In the genomic region with DNA sequence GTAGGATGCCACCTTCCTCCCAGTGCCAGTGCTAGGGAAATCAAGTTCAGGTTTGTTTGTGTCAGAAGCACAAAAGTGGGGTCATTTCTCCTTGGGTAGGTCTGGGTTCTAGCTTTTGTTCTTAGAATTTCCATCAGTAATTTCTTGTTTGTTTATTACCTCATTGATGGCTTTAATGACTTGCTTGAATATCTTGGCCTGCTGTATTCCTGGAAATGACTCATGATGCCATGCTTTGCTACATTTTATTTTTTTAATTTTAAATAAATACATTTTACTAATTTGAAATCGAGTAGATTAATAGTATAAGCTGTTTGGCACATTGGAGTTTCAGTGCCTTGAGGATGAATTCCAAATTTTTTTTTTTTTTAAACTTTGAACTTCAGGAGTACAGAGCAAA, we compare ENCODE assay signal across 16 cellular contexts.
"Had no signal": no experiment of that assay in that cellular context is flagged by ENCODE, and none has a peak within 500 bp of the region (broad histone marks: within the 10 kb centered on the region; RNA-seq: fewer than 3 reads in every experiment).

No MANE protein-coding gene starts in this region.

- H3K36me3 ChIP-seq: adrenal gland, gastrocnemius medialis, heart right ventricle, prostate gland, spleen, suprapubic skin, upper lobe of left lung had no signal

- DNase-seq: activated CD8-positive, alpha-beta memory T cell treated with anti-CD3 and anti-CD28 coated beads, Interleukin-2, amount 50 U/mL, for 48 hours; adrenal gland; effector CD4-positive, alpha-beta T cell; gastrocnemius medialis; heart right ventricle; occipital lobe; spleen; stimulated activated CD4-positive, alpha-beta T cell treated with anti-CD3 and anti-CD28 coated beads, Interleukin-1b, Interleukin-23, amount 100 ng/mL, for 48 hours; stimulated activated naive B cell treated with anti-CD40 and anti-IgM and Interleukin-4, amounts not matched to agents 10 μg/mL and 1 μg/mL and 100 μg/mL, for 72 hours had no signal

- H3K4me3 ChIP-seq: adrenal gland, gastrocnemius medialis, heart right ventricle, prostate gland, spleen, suprapubic skin, upper lobe of left lung had no signal

- H3K27me3 Mint-ChIP-seq: stimulated activated naive B cell treated with anti-CD40 and anti-IgM and Interleukin-4, amounts not matched to agents 10 μg/mL and 1 μg/mL and 100 μg/mL, for 72 hours had no signal

- H3K27ac Mint-ChIP-seq: nephron had no signal

- H3K27me3 ChIP-seq: adrenal gland, gastrocnemius medialis, heart right ventricle, spleen, suprapubic skin, upper lobe of left lung had no signal

- H3K4me3 Mint-ChIP-seq: nephron had no signal

- ATAC-seq: gastrocnemius medialis, heart right ventricle, left lobe of liver, sciatic nerve had no signal

- H3K27ac ChIP-seq: adrenal gland, gastrocnemius medialis, heart right ventricle, prostate gland, suprapubic skin, VCaP had no signal

- H3K9me3 ChIP-seq: adrenal gland, gastrocnemius medialis, prostate gland, upper lobe of left lung had no signal
